1 cellular context compared by ENCODE assay signal in the genomic region with DNA sequence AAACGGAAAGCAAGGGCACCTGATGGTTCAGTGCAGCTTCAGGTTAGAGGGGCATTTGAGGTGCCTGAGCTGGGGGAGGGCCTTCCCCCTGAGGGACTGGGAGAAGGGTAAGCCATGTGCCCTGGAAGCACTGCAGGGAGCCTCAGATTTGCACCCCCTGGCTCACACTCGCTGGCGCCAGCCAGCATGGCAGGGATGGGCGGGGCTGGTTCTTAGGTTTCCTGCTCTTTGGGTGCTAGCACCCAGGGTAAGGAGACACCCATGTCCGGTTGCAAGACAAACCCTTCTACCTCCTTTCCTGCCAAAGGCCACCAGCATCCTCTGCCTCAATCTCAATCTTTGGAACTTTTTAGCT.
TF ChIP-seq lines count a peak whose summit lies in the region.

No MANE protein-coding gene starts in this region.

TF ChIP-seq in GM23338, 12 proteins besides CTCF, POLR2A, EP300 and RAD21:
- TF ChIP-seq, protein P1, sequence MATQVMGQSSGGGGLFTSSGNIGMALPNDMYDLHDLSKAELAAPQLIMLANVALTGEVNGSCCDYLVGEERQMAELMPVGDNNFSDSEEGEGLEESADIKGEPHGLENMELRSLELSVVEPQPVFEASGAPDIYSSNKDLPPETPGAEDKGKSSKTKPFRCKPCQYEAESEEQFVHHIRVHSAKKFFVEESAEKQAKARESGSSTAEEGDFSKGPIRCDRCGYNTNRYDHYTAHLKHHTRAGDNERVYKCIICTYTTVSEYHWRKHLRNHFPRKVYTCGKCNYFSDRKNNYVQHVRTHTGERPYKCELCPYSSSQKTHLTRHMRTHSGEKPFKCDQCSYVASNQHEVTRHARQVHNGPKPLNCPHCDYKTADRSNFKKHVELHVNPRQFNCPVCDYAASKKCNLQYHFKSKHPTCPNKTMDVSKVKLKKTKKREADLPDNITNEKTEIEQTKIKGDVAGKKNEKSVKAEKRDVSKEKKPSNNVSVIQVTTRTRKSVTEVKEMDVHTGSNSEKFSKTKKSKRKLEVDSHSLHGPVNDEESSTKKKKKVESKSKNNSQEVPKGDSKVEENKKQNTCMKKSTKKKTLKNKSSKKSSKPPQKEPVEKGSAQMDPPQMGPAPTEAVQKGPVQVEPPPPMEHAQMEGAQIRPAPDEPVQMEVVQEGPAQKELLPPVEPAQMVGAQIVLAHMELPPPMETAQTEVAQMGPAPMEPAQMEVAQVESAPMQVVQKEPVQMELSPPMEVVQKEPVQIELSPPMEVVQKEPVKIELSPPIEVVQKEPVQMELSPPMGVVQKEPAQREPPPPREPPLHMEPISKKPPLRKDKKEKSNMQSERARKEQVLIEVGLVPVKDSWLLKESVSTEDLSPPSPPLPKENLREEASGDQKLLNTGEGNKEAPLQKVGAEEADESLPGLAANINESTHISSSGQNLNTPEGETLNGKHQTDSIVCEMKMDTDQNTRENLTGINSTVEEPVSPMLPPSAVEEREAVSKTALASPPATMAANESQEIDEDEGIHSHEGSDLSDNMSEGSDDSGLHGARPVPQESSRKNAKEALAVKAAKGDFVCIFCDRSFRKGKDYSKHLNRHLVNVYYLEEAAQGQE (IDR thresholded peaks at IDR 0.05; ENCODE audit: unreplicated experiment), result no peak
- no peak for TF ChIP-seq EZH2phosphoT487 (IDR thresholded peaks at IDR 0.05; ENCODE audit: unreplicated experiment)
- TF ChIP-seq, protein P2, sequence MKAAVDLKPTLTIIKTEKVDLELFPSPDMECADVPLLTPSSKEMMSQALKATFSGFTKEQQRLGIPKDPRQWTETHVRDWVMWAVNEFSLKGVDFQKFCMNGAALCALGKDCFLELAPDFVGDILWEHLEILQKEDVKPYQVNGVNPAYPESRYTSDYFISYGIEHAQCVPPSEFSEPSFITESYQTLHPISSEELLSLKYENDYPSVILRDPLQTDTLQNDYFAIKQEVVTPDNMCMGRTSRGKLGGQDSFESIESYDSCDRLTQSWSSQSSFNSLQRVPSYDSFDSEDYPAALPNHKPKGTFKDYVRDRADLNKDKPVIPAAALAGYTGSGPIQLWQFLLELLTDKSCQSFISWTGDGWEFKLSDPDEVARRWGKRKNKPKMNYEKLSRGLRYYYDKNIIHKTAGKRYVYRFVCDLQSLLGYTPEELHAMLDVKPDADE (IDR thresholded peaks at IDR 0.05), result no peak
- no peak for TF ChIP-seq EZH2 (IDR thresholded peaks at IDR 0.05; ENCODE audit: low read depth, unreplicated experiment)
- TF ChIP-seq JUNB (IDR thresholded peaks at IDR 0.05; ENCODE audit: unreplicated experiment), result no peak
- TF ChIP-seq STAT1 (IDR thresholded peaks at IDR 0.05; ENCODE audit: unreplicated experiment), result no peak
- no peak for TF ChIP-seq CREB1 (CRISPR knock-in tag; IDR thresholded peaks at IDR 0.05; ENCODE audit: low read depth)
- TF ChIP-seq NANOG (IDR thresholded peaks at IDR 0.05; ENCODE audit: borderline replicate concordance), result no peak
- TF ChIP-seq ZNF114 (CRISPR knock-in tag; IDR thresholded peaks at IDR 0.05), result no peak
